Comparison of ENCODE assay signal across 16 cellular contexts in the genomic region with DNA sequence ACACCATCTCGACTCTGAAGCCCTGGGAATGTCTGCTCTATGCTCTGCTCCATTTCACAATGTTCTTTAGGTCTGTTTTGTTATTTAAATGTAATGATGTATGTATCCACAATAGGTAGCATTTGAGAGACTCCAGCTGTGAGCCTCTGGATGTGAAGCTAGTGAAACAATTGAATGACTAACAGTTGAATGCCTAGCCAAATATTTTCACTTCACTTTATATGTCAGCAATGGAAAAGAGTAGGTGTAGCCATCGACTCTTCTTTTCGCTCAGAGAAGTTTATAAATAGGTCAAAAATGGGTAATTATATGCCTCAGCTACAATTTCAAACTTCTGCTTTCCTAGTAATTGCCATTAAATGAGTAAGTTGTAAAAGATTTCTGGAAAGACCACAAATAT.
DNase-seq lines count a peak whose midpoint lies in the region; ATAC-seq and TF ChIP-seq lines count a peak whose summit lies in the region.
"Had no signal": no experiment of that assay in that cellular context is flagged by ENCODE, and none has a peak within 500 bp of the region (broad histone marks: within the 10 kb centered on the region; RNA-seq: fewer than 3 reads in every experiment).

No MANE protein-coding gene starts in this region.

- no peak for ATAC-seq in GM21447 (IDR thresholded peaks at IDR 0.05; ENCODE audit: unreplicated experiment)
- no peak for ATAC-seq in heart right ventricle
- no peak for ATAC-seq in activated CD4-positive, CD25-positive, alpha-beta regulatory T cell treated with anti-CD3 and anti-CD28 coated beads, Interleukin-2, amount 50 U/mL, for 24 hours
- ATAC-seq in left lobe of liver = no peak
- ATAC-seq: HepG2 had no signal

- H3K27me3 ChIP-seq in HAP-1 (ENCODE audit: low read depth) = no peaks in the 10 kb centered on the region
- no peaks in the 10 kb centered on the region for H3K27me3 ChIP-seq in SJSA1 (replicated peaks)
- H3K27me3 ChIP-seq in heart right ventricle = no peaks in the 10 kb centered on the region

- H3K36me3 ChIP-seq in HAP-1 (replicated peaks) = no peaks in the 10 kb centered on the region; the same call in 1 of the 2 replicates
- H3K36me3 ChIP-seq in SJSA1 = peaks cover 12% of the 10 kb centered on the region
- H3K36me3 ChIP-seq in heart right ventricle = peaks cover 0 to 1% (median 0%) of the 10 kb centered on the region in 9 donors
- H3K36me3 ChIP-seq: neutrophil had no signal

- peaks cover 16% of the 10 kb centered on the region for H3K4me1 ChIP-seq in HAP-1
- H3K4me1 ChIP-seq in SJSA1 (replicated peaks) = peaks cover 33% of the 10 kb centered on the region
- H3K4me1 ChIP-seq in heart right ventricle = peaks cover 0 to 40% (median 18%) of the 10 kb centered on the region in 9 donors

- intact Hi-C loops in heart right ventricle (cut with DNase I) = no loop called here

- H3K27ac ChIP-seq in SJSA1 (0 out of 2 replicates have a peak overlapping the region, but pooled peaks have one; percentile 11), heart right ventricle (no peak overlapping the region)
- H3K27ac ChIP-seq: neutrophil had no signal

- H3K4me3 ChIP-seq in HAP-1 = no peak overlapping the region
- no peak overlapping the region for H3K4me3 ChIP-seq in SJSA1
- H3K4me3 ChIP-seq in fibroblast of pulmonary artery (replicated peaks; ENCODE audit: low read depth, low read length) = no peak overlapping the region
- no peak overlapping the region for H3K4me3 ChIP-seq in heart right ventricle
- H3K4me3 ChIP-seq: skin epidermis had no signal

- DNase-seq in AG08395 (ENCODE audit: low spot score) = peak; percentile 27
- DNase-seq in HAP-1 (ENCODE audit: low spot score in 2 of 2) = peak; percentile 31 to 74
- no peak for DNase-seq in SJSA1 (ENCODE audit: low read depth in 1 of 2, low spot score in 2 of 2)
- peak; percentile 85 for DNase-seq in fibroblast of pulmonary artery (ENCODE audit: low read depth)
- no peak for DNase-seq in heart right ventricle
- no peak for DNase-seq in left lobe of liver (ENCODE audit: low spot score)
- DNase-seq: activated B cell treated with CpG ODN at 0.5 μM for 24 hours, DMS153, mammary epithelial cell, NCI-H1092 treated with DMSO at 0.1 percent for 48 hours, NCI-H2227 treated with DMSO at 0.1 percent for 48 hours had no signal

- no peaks in the 10 kb centered on the region for H3K9me3 ChIP-seq in HAP-1
- H3K9me3 ChIP-seq in SJSA1 (replicated peaks) = no peaks in the 10 kb centered on the region
- H3K9me3 ChIP-seq in heart right ventricle = peaks cover 0 to 16% (median 2%) of the 10 kb centered on the region in 11 donors
- H3K9me3 ChIP-seq: neutrophil had no signal

- no peak for TF ChIP-seq CTCF in fibroblast of pulmonary artery (IDR thresholded peaks at IDR 0.05; ENCODE audit: low read length, missing control alignments)
- TF ChIP-seq CTCF in heart right ventricle (IDR thresholded peaks at IDR 0.05) = no peak

- WGBS in heart right ventricle, 2 donors = 89 to 90% methylated on average over 3 of the region's 3 CpGs

- in situ Hi-C loops in HAP-1 (cut with MboI; ENCODE audit: low sequenced_read_pairs) = loop anchor here (5.0 kb wide), 1 partner anchor 87 kb away; no protein-coding TSS in a partner anchor

Comparison
In these comparisons a context has a peak if more than half of its experiments do, and no peak if none do; other contexts are left out.
1. DNase-seq: peak in AG08395 (single experiment), HAP-1 (2 of 2) and fibroblast of pulmonary artery (single experiment); none in SJSA1 (0 of 2), heart right ventricle (0 of 2) and left lobe of liver (single experiment).